ENCODE assay signal across 2 cellular contexts in the genomic region with DNA sequence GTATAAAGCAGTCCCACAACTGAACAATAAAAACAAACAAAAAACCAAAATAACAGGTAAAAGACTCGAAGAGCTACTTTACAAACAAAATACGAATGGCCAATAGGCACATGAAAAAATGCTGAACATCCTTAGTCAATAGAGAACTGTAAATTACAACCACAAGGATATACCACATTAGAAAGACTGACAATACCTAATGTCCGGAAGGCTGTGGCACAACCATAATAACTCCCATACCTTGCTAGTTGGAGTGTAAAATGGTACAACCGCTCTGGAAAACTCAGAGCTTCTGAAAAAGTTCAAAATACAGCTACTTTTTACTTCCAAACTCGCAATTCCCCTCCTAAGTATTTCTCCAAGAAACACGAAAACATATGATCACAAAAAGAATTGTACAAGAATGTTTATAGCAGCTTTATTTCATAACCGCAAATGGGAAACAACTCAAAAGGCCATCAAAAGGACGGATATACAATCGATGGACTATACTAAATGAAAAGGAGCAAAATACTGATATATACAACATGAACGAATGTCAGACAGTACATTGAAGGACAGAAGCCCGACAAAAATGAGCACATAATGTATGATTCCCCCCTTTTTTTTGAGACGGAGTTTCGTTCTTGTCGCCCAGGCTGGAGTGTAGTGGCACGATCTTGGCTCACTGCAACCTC.
TF ChIP-seq lines count a peak whose summit lies in the region.

No MANE protein-coding gene starts in this region.

TF ChIP-seq in HCT116, 20 proteins besides CTCF, POLR2A, EP300 and RAD21 (continued from another document):
- TF ChIP-seq, protein P1, sequence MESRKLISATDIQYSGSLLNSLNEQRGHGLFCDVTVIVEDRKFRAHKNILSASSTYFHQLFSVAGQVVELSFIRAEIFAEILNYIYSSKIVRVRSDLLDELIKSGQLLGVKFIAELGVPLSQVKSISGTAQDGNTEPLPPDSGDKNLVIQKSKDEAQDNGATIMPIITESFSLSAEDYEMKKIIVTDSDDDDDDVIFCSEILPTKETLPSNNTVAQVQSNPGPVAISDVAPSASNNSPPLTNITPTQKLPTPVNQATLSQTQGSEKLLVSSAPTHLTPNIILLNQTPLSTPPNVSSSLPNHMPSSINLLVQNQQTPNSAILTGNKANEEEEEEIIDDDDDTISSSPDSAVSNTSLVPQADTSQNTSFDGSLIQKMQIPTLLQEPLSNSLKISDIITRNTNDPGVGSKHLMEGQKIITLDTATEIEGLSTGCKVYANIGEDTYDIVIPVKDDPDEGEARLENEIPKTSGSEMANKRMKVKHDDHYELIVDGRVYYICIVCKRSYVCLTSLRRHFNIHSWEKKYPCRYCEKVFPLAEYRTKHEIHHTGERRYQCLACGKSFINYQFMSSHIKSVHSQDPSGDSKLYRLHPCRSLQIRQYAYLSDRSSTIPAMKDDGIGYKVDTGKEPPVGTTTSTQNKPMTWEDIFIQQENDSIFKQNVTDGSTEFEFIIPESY (IDR thresholded peaks at IDR 0.05; ENCODE audit: extremely low read depth, insufficient replicate concordance, low read length), result no peak
- TF ChIP-seq EZH2phosphoT487 (IDR thresholded peaks at IDR 0.05; ENCODE audit: borderline replicate concordance), result no peak
- no peak for TF ChIP-seq YY1 (IDR thresholded peaks at IDR 0.05; ENCODE audit: extremely low read depth, insufficient replicate concordance, low read depth, low read length)
- TF ChIP-seq SRF (IDR thresholded peaks at IDR 0.05; ENCODE audit: low read depth), result no peak
- no peak for TF ChIP-seq EZH2 (IDR thresholded peaks at IDR 0.05)
- TF ChIP-seq ZFX (IDR thresholded peaks at IDR 0.05), result no peak
- TF ChIP-seq, protein P2, sequence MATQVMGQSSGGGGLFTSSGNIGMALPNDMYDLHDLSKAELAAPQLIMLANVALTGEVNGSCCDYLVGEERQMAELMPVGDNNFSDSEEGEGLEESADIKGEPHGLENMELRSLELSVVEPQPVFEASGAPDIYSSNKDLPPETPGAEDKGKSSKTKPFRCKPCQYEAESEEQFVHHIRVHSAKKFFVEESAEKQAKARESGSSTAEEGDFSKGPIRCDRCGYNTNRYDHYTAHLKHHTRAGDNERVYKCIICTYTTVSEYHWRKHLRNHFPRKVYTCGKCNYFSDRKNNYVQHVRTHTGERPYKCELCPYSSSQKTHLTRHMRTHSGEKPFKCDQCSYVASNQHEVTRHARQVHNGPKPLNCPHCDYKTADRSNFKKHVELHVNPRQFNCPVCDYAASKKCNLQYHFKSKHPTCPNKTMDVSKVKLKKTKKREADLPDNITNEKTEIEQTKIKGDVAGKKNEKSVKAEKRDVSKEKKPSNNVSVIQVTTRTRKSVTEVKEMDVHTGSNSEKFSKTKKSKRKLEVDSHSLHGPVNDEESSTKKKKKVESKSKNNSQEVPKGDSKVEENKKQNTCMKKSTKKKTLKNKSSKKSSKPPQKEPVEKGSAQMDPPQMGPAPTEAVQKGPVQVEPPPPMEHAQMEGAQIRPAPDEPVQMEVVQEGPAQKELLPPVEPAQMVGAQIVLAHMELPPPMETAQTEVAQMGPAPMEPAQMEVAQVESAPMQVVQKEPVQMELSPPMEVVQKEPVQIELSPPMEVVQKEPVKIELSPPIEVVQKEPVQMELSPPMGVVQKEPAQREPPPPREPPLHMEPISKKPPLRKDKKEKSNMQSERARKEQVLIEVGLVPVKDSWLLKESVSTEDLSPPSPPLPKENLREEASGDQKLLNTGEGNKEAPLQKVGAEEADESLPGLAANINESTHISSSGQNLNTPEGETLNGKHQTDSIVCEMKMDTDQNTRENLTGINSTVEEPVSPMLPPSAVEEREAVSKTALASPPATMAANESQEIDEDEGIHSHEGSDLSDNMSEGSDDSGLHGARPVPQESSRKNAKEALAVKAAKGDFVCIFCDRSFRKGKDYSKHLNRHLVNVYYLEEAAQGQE (IDR thresholded peaks at IDR 0.05; ENCODE audit: low read depth), result no peak
- no peak for TF ChIP-seq CEBPB (IDR thresholded peaks at IDR 0.05; ENCODE audit: low read depth)
- no peak for TF ChIP-seq SIN3A (IDR thresholded peaks at IDR 0.05; ENCODE audit: low read depth)
- no peak for TF ChIP-seq ELF1 (IDR thresholded peaks at IDR 0.05; ENCODE audit: borderline replicate concordance, low read depth)
- no peak for TF ChIP-seq TCF7L2 (IDR thresholded peaks at IDR 0.05; ENCODE audit: borderline replicate concordance, extremely low read depth, insufficient read depth, insufficient read length)
- TF ChIP-seq, protein P3, sequence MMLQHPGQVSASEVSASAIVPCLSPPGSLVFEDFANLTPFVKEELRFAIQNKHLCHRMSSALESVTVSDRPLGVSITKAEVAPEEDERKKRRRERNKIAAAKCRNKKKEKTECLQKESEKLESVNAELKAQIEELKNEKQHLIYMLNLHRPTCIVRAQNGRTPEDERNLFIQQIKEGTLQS (IDR thresholded peaks at IDR 0.05), result no peak
- no peak for TF ChIP-seq CBX3 (IDR thresholded peaks at IDR 0.05; ENCODE audit: low read depth)

TF ChIP-seq in WTC11, 78 proteins besides CTCF, POLR2A, EP300 and RAD21 (continued from another document):
- TF ChIP-seq, protein P4, sequence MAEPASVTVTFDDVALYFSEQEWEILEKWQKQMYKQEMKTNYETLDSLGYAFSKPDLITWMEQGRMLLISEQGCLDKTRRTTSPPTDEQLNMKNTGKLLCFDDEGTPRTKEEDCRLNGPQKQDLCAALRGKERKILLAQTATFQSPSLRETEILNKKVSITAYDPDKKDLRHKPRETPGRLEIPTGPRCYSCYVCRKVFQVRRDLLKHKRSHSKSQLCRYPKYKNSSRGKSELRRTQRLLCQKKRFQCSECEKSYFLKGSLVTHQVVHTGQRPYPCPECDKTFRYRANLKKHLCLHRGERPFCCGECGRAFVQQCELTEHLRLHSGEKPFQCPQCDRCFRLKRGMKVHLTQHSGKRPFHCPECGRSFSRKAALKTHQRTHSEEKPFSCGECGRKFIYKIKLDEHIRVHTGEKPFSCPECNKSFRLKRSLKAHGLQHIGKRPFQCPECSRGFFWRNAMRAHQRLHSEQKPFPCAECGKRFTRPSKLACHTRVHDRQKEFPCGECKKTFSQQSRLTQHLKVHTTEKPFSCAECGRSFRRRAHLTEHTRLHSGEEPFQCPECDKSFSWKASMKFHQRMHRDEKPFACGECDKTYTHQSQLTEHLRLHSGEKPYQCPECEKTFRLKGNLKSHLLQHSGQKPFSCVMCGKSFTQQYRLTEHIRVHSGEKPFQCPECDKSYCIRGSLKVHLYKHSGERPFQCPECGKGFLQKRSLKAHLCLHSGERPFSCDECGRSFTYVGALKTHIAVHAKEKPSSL (CRISPR knock-in tag; conservative IDR thresholded peaks at IDR 0.05), result no peak
- TF ChIP-seq MXD4 (CRISPR knock-in tag; IDR thresholded peaks at IDR 0.05; ENCODE audit: borderline replicate concordance) (no peak), KAT7 (CRISPR knock-in tag; IDR thresholded peaks at IDR 0.05; ENCODE audit: borderline replicate concordance) (no peak), TCF7 (CRISPR knock-in tag; IDR thresholded peaks at IDR 0.05; ENCODE audit: low read depth) (no peak), NFE2L1 (CRISPR knock-in tag; IDR thresholded peaks at IDR 0.05) (no peak), NFATC4 (CRISPR knock-in tag; IDR thresholded peaks at IDR 0.05) (no peak), SOX15 (CRISPR knock-in tag; IDR thresholded peaks at IDR 0.05) (no peak), FOXJ3 (CRISPR knock-in tag; IDR thresholded peaks at IDR 0.05; ENCODE audit: borderline replicate concordance) (no peak), NFYB (CRISPR knock-in tag; conservative IDR thresholded peaks at IDR 0.05; ENCODE audit: low read depth) (no peak), SMAD3 (CRISPR knock-in tag; IDR thresholded peaks at IDR 0.05; ENCODE audit: borderline replicate concordance) (no peak), JAZF1 (CRISPR knock-in tag; IDR thresholded peaks at IDR 0.05) (no peak), JUN (CRISPR knock-in tag; IDR thresholded peaks at IDR 0.05) (no peak), GTF2I (CRISPR knock-in tag; conservative IDR thresholded peaks at IDR 0.05) (no peak), ZNF263 (CRISPR knock-in tag; IDR thresholded peaks at IDR 0.05; ENCODE audit: low read depth) (no peak), ZNF232 (CRISPR knock-in tag; IDR thresholded peaks at IDR 0.05) (no peak)
- TF ChIP-seq, protein P5, sequence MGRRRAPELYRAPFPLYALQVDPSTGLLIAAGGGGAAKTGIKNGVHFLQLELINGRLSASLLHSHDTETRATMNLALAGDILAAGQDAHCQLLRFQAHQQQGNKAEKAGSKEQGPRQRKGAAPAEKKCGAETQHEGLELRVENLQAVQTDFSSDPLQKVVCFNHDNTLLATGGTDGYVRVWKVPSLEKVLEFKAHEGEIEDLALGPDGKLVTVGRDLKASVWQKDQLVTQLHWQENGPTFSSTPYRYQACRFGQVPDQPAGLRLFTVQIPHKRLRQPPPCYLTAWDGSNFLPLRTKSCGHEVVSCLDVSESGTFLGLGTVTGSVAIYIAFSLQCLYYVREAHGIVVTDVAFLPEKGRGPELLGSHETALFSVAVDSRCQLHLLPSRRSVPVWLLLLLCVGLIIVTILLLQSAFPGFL (CRISPR knock-in tag; IDR thresholded peaks at IDR 0.05; ENCODE audit: borderline replicate concordance), result no peak
- TF ChIP-seq, protein P6, sequence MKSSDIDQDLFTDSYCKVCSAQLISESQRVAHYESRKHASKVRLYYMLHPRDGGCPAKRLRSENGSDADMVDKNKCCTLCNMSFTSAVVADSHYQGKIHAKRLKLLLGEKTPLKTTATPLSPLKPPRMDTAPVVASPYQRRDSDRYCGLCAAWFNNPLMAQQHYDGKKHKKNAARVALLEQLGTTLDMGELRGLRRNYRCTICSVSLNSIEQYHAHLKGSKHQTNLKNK (CRISPR knock-in tag; IDR thresholded peaks at IDR 0.05), result no peak
- TF ChIP-seq, protein P7, sequence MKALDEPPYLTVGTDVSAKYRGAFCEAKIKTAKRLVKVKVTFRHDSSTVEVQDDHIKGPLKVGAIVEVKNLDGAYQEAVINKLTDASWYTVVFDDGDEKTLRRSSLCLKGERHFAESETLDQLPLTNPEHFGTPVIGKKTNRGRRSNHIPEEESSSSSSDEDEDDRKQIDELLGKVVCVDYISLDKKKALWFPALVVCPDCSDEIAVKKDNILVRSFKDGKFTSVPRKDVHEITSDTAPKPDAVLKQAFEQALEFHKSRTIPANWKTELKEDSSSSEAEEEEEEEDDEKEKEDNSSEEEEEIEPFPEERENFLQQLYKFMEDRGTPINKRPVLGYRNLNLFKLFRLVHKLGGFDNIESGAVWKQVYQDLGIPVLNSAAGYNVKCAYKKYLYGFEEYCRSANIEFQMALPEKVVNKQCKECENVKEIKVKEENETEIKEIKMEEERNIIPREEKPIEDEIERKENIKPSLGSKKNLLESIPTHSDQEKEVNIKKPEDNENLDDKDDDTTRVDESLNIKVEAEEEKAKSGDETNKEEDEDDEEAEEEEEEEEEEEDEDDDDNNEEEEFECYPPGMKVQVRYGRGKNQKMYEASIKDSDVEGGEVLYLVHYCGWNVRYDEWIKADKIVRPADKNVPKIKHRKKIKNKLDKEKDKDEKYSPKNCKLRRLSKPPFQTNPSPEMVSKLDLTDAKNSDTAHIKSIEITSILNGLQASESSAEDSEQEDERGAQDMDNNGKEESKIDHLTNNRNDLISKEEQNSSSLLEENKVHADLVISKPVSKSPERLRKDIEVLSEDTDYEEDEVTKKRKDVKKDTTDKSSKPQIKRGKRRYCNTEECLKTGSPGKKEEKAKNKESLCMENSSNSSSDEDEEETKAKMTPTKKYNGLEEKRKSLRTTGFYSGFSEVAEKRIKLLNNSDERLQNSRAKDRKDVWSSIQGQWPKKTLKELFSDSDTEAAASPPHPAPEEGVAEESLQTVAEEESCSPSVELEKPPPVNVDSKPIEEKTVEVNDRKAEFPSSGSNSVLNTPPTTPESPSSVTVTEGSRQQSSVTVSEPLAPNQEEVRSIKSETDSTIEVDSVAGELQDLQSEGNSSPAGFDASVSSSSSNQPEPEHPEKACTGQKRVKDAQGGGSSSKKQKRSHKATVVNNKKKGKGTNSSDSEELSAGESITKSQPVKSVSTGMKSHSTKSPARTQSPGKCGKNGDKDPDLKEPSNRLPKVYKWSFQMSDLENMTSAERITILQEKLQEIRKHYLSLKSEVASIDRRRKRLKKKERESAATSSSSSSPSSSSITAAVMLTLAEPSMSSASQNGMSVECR (CRISPR knock-in tag; IDR thresholded peaks at IDR 0.05; ENCODE audit: borderline replicate concordance), result no peak
- TF ChIP-seq, protein P8, sequence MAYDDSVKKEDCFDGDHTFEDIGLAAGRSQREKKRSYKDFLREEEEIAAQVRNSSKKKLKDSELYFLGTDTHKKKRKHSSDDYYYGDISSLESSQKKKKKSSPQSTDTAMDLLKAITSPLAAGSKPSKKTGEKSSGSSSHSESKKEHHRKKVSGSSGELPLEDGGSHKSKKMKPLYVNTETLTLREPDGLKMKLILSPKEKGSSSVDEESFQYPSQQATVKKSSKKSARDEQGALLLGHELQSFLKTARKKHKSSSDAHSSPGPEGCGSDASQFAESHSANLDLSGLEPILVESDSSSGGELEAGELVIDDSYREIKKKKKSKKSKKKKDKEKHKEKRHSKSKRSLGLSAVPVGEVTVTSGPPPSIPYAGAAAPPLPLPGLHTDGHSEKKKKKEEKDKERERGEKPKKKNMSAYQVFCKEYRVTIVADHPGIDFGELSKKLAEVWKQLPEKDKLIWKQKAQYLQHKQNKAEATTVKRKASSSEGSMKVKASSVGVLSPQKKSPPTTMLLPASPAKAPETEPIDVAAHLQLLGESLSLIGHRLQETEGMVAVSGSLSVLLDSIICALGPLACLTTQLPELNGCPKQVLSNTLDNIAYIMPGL (CRISPR knock-in tag; IDR thresholded peaks at IDR 0.05), result no peak
